ENCODE assay signal across 12 cellular contexts in the genomic region with DNA sequence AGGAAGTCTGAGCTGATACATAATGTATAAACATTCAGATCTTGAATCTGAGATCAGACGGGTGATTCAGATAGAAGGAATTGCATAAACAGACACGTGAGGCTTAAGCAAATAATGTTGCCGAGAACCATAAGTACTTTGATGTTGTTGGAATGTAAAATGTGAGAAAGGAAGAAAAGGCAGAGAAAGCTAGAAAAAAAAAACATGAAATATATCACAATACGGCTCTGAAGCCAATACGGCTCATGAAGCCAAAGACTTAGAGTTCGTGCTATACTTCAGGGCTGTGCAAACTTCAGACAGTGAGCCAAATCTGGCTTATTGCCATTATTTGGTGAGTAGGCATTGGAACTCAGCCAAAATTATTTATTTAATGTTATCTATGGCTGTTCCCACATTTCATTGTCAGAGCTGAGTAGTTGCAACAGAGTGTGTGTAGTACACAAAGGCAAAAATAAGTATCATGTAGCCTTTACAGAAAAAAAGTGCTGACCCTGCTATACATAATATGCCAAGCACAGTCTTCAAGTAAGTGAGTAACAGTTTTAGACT.
DNase-seq lines count a peak whose midpoint lies in the region; ATAC-seq, FAIRE-seq and TF ChIP-seq lines count a peak whose summit lies in the region.
"Had no signal": no experiment of that assay in that cellular context is flagged by ENCODE, and none has a peak within 500 bp of the region (broad histone marks: within the 10 kb centered on the region; RNA-seq: fewer than 3 reads in every experiment).

No MANE protein-coding gene starts in this region.

- no peaks in the 10 kb centered on the region for H3F3A ChIP-seq in PC-3 (ENCODE audit: low read length, unreplicated experiment)

- H3K79me2 ChIP-seq in PC-3 (ENCODE audit: low read length) = no peaks in the 10 kb centered on the region
- H3K79me2 ChIP-seq: parathyroid adenoma had no signal

- peak overlapping the region; percentile 50 for H3K4me3 ChIP-seq in PC-3 (ENCODE audit: low read length)
- H3K4me3 ChIP-seq in pancreas = no peak overlapping the region
- H3K4me3 ChIP-seq: transverse colon had no signal

- ATAC-seq in PC-3 (peak; percentile 89), pancreas (peak; percentile 28 to 54 (median 51)), HG03354 (IDR thresholded peaks at IDR 0.05; ENCODE audit: poor library complexity, severe bottlenecking, unreplicated experiment) (no peak)
- ATAC-seq: activated T-helper 17 cell treated with anti-CD3 and anti-CD28 coated beads, Interleukin-2, amount 50 U/mL, for 72 hours had no signal

- H3K9ac ChIP-seq in PC-3 (ENCODE audit: low read length) = no peak overlapping the region; the same call in 1 of the 2 replicates
- H3K9ac ChIP-seq: parathyroid adenoma had no signal

- peak overlapping the region; percentile 47 for H2AFZ ChIP-seq in PC-3 (ENCODE audit: low read length)
- H2AFZ ChIP-seq: parathyroid adenoma had no signal

- H3K9me2 ChIP-seq in PC-3 (replicated peaks; ENCODE audit: low read length) = no peaks in the 10 kb centered on the region

- 11 to 14% methylated on average over 6 of the region's 6 CpGs for WGBS in pancreas, 2 donors

- DNase-seq in HCEC 1CT = peak; percentile 92
- DNase-seq in PC-3 = peak; percentile 88
- peak; percentile 18 for DNase-seq in epidermal melanocyte (ENCODE audit: insufficient read length, low spot score)
- no peak for DNase-seq in pancreas
- no peak for DNase-seq in activated naive CD4-positive, alpha-beta T cell treated with anti-CD3 and anti-CD28 coated beads, Interleukin-2, amount 50 U/mL, for 16 hours
- DNase-seq in stimulated activated naive CD4-positive, alpha-beta T cell treated with Interleukin-2 at 50 U/mL for 16 hours (lab: John Stamatoyannopoulos, UW) = no peak
- DNase-seq in 8988T = no peak
- DNase-seq: activated B cell treated with CpG ODN at 0.5 μM for 24 hours, transverse colon had no signal

- no peaks in the 10 kb centered on the region for H3K9me3 ChIP-seq in PC-3 (ENCODE audit: low read length)
- H3K9me3 ChIP-seq in pancreas = no peaks in the 10 kb centered on the region
- H3K9me3 ChIP-seq: transverse colon had no signal

- H3K4me1 ChIP-seq in PC-3 (ENCODE audit: insufficient read depth, low read length) = peaks cover 18% of the 10 kb centered on the region
- H3K4me1 ChIP-seq in pancreas = peaks cover 0 to 6% (median 0%) of the 10 kb centered on the region in 3 donors
- H3K4me1 ChIP-seq: parathyroid adenoma, transverse colon had no signal

- BruUV-seq in PC-3 (replicated peaks; lab: Mats Ljungman, UMichigan) = no TSS peak

- peak overlapping the region; percentile 57 for H3K27ac ChIP-seq in PC-3 (ENCODE audit: low read length)
- no peak overlapping the region for H3K27ac ChIP-seq in pancreas
- H3K27ac ChIP-seq: parathyroid adenoma, transverse colon had no signal

- H4K20me1 ChIP-seq in PC-3 (ENCODE audit: low read length) = no peaks in the 10 kb centered on the region

- H3K27me3 ChIP-seq in PC-3 (ENCODE audit: low read length) (no peaks in the 10 kb centered on the region), pancreas (no peaks in the 10 kb centered on the region)
- H3K27me3 ChIP-seq: transverse colon had no signal

- FAIRE-seq in pancreas (lab: Jason Lieb, UNC) = no peak

- TF ChIP-seq CTCF in PC-3 (conservative IDR thresholded peaks at IDR 0.05; ENCODE audit: low read depth, low read length) = no peak
- no peak for TF ChIP-seq CTCF in pancreas (IDR thresholded peaks at IDR 0.05)

- peak overlapping the region; percentile 70 for H3K4me2 ChIP-seq in PC-3 (ENCODE audit: low read length)

- CTCF ChIA-PET in PC-3 (lab: Charles Lee) = no interaction called here

- POLR2A ChIA-PET in PC-3 (lab: Charles Lee; ENCODE audit: unreplicated experiment) = no interaction called here

- intact Hi-C loops in PC-3 (cut with micrococcal nuclease) (no loop called here), pancreas (cut with DNase I) (no loop called here)

- H3K36me3 ChIP-seq in PC-3 (ENCODE audit: low read depth, low read length) (no peaks in the 10 kb centered on the region), pancreas (no peaks in the 10 kb centered on the region)
- H3K36me3 ChIP-seq: transverse colon had no signal

Comparison
In these comparisons a context has a peak if more than half of its experiments do, and no peak if none do; other contexts are left out.
1. DNase-seq: peak in HCEC 1CT (single experiment), PC-3 (single experiment) and epidermal melanocyte (single experiment); none in pancreas (0 of 6), activated naive CD4-positive, alpha-beta T cell treated with anti-CD3 and anti-CD28 coated beads, Interleukin-2, amount 50 U/mL, for 16 hours (single experiment), stimulated activated naive CD4-positive, alpha-beta T cell treated with Interleukin-2 at 50 U/mL for 16 hours (single experiment) and 8988T (single experiment).